ENCODE assay signal across 1 cellular context in genomic region chr12:53299454-53300180, GRCh38.
TF ChIP-seq lines count a peak whose summit lies in the region.

TSS of gene MYG1 (plus strand) at chr12:53299695. CDS start at chr12:53299738, 43 bp downstream.

TF ChIP-seq in SK-N-SH, 30 proteins besides CTCF, POLR2A, EP300 and RAD21 (continued from another document):
- peak; percentile 41; the same call in 1 of the 2 replicates for TF ChIP-seq ZBTB33 (IDR thresholded peaks at IDR 0.05; ENCODE audit: borderline replicate concordance, low read depth)
- peak; percentile 23; the same call in 1 of the 2 replicates for TF ChIP-seq RFX5 (IDR thresholded peaks at IDR 0.05; ENCODE audit: low read length)
